Comparison of ENCODE assay signal across 28 cellular contexts in the genomic region with DNA sequence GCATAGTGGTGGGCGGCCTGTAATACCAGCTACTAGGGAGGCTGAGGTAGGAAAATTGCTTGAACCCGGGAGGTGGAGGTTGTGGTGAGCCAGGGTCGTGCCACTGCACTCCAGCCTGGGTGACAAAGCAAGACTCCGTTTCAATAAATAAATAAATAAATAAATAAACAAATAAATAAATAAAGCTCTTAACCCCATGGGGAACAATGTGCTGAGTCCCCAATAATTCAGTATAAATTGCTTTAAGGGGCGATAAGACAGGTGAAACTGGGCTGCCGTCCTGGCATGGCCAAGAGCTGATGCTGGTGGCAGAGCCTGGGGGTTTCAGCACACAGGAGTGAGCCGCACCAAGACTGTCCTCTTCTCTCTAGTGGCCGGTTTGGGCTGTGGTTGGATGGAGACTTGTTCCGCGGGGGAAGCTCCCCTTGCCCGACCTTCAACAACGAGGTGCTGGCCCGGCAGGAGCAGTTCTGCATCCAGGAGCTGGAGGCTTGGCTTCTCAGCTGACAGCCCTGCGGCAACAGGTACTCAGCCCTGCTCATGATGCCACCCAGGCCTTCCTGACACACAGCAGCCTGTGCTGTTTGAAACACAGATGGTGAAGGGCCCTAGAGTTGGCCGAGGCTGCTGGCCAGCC. TPM values are rescaled to one million over a fixed set of nuclear protein-coding genes. Genes with fewer than 3 reads are reported as not detected.
"Had no signal": no experiment of that assay in that cellular context is flagged by ENCODE, and none has a peak within 500 bp of the region (broad histone marks: within the 10 kb centered on the region; RNA-seq: fewer than 3 reads in every experiment).

No MANE protein-coding gene starts in this region.

- ATAC-seq: activated T-cell treated with anti-CD3 and anti-CD28 coated beads, Interleukin-2, amount 50 U/mL, for 72 hours; body of pancreas; Right ventricle myocardium inferior had no signal

- H3K4me2 ChIP-seq: KMS-11, PC-9 had no signal

- H3K27me3 ChIP-seq: ascending aorta, body of pancreas, MG63 had no signal

- H3K9ac ChIP-seq: KMS-11 had no signal

- H3K9me3 ChIP-seq: ascending aorta, body of pancreas, MG63 had no signal

- FAIRE-seq: bronchial epithelial cell, TTC549 had no signal

- H2AFZ ChIP-seq: PC-9 had no signal

- H3K4me3 ChIP-seq: ascending aorta, body of pancreas, MG63, PC-9, SK-N-MC had no signal

- H3K4me3 Mint-ChIP-seq: activated B cell treated with CpG ODN at 0.5 μM for 24 hours; activated CD4-positive, alpha-beta memory T cell treated with anti-CD3 and anti-CD28 coated beads for 36 hours; activated CD4-positive, alpha-beta T cell treated with anti-CD3 and anti-CD28 coated beads, Interleukin-2, amount 10 ng/mL, durations not matched to agents 7 days and 5 days; activated naive CD4-positive, alpha-beta T cell treated with anti-CD3 and anti-CD28 coated beads, Interleukin-2, amount 50 U/mL, for 24 hours; activated T-cell treated with anti-CD3 and anti-CD28 coated beads, Interleukin-2, amount 50 U/mL, for 72 hours; IgD-negative memory B cell; T-cell had no signal

- H3K9me3 Mint-ChIP-seq: activated B cell treated with CpG ODN at 0.5 μM for 24 hours; activated CD4-positive, alpha-beta memory T cell treated with anti-CD3 and anti-CD28 coated beads for 36 hours; activated CD4-positive, alpha-beta T cell treated with anti-CD3 and anti-CD28 coated beads, Interleukin-2, amount 10 ng/mL, durations not matched to agents 7 days and 5 days; activated naive CD4-positive, alpha-beta T cell treated with anti-CD3 and anti-CD28 coated beads, Interleukin-2, amount 50 U/mL, for 24 hours; activated T-cell treated with anti-CD3 and anti-CD28 coated beads, Interleukin-2, amount 50 U/mL, for 72 hours; activated T-helper 2 cell treated with anti-CD3 and anti-CD28 coated beads, Interferon-gamma antibody, Interleukin-2, Interleukin-4, amounts not matched to agents 10 μg/mL and 5 μg/mL and 100 μg/mL, durations not matched to agents 14 hours and 24 hours and 36 hours; T-cell had no signal

- H3K27ac ChIP-seq: ascending aorta, body of pancreas, KMS-11, PC-9, SK-N-MC had no signal

- H3K36me3 Mint-ChIP-seq: activated naive CD4-positive, alpha-beta T cell treated with anti-CD3 and anti-CD28 coated beads, Interleukin-2, amount 50 U/mL, for 24 hours; IgD-negative memory B cell had no signal

- H3K4me1 ChIP-seq: ascending aorta had no signal

- H3K36me3 ChIP-seq: MG63 had no signal

- DNase-seq: activated B cell treated with CpG ODN at 0.5 μM for 24 hours; activated CD4-positive, alpha-beta memory T cell treated with anti-CD3 and anti-CD28 coated beads for 36 hours; activated CD4-positive, alpha-beta T cell treated with anti-CD3 and anti-CD28 coated beads for 1 hour; activated CD4-positive, alpha-beta T cell treated with anti-CD3 and anti-CD28 coated beads, Interleukin-2, amount 10 ng/mL, durations not matched to agents 7 days and 5 days; activated CD8-positive, alpha-beta memory T cell treated with anti-CD3 and anti-CD28 coated beads for 24 hours; activated T-cell treated with anti-CD3 and anti-CD28 coated beads, Interleukin-2, amount 50 U/mL, for 72 hours; body of pancreas; MG63; MV-4-11; NCI-H1092 treated with DMSO at 0.1 percent for 48 hours; NCI-H1436; NCI-H1694 treated with DMSO at 0.1 percent for 48 hours; NCI-H2029 treated with DMSO at 0.1 percent for 48 hours; NCI-H510A treated with DMSO at 0.1 percent for 48 hours; NCI-H69; PC-9; T-helper 2 cell; T1000 had no signal

- H3K27me3 Mint-ChIP-seq: activated B cell treated with CpG ODN at 0.5 μM for 24 hours; activated CD4-positive, alpha-beta memory T cell treated with anti-CD3 and anti-CD28 coated beads for 36 hours; activated CD4-positive, alpha-beta T cell treated with anti-CD3 and anti-CD28 coated beads, Interleukin-2, amount 10 ng/mL, durations not matched to agents 7 days and 5 days; activated naive CD4-positive, alpha-beta T cell treated with anti-CD3 and anti-CD28 coated beads, Interleukin-2, amount 50 U/mL, for 24 hours; IgD-negative memory B cell; T-cell had no signal

- H3K27ac Mint-ChIP-seq: activated B cell treated with CpG ODN at 0.5 μM for 24 hours; activated CD4-positive, alpha-beta memory T cell treated with anti-CD3 and anti-CD28 coated beads for 36 hours; activated CD4-positive, alpha-beta T cell treated with anti-CD3 and anti-CD28 coated beads, Interleukin-2, amount 10 ng/mL, durations not matched to agents 7 days and 5 days; activated T-cell treated with anti-CD3 and anti-CD28 coated beads, Interleukin-2, amount 50 U/mL, for 72 hours; IgD-negative memory B cell; T-cell had no signal

RNA-seq across cellular contexts. Expression of a gene that starts 13.1 kb away (rescaled TPM):
- total RNA-seq: activated B cell treated with CpG ODN at 0.5 μM for 24 hours; activated CD4-positive, alpha-beta memory T cell treated with anti-CD3 and anti-CD28 coated beads for 36 hours; activated CD4-positive, alpha-beta T cell treated with anti-CD3 and anti-CD28 coated beads, Interleukin-2, amount 10 ng/mL, durations not matched to agents 7 days and 5 days; activated T-cell treated with anti-CD3 and anti-CD28 coated beads, Interleukin-2, amount 50 U/mL, for 72 hours; activated T-helper 2 cell treated with anti-CD3 and anti-CD28 coated beads, Interferon-gamma antibody, Interleukin-2, Interleukin-4, amounts not matched to agents 10 μg/mL and 5 μg/mL and 100 μg/mL, durations not matched to agents 14 hours and 24 hours and 36 hours; ascending aorta; body of pancreas; PC-9; Right ventricle myocardium inferior had no signal
- polyA plus RNA-seq: IgD-negative memory B cell had no signal
